14 cellular contexts compared by ENCODE assay signal in the genomic region with DNA sequence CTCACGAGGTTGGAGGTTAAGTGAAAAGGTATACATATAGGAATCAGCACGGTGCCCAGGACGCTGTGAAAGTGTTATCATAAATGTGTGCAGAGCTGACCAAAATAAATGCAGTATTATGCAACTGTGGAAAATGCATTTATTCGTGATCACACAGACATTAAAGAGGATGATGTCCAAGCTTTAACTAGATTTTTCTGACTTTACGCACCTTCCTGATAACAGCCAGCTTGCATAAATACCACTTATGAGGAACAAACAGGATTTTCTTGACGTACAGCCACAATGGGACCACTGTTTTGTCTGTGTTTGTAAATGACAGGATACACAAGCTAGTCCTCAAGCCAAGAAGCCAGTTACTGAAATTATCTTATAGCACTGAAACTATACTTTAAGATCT.
DNase-seq lines count a peak whose midpoint lies in the region; ATAC-seq and TF ChIP-seq lines count a peak whose summit lies in the region.
"Had no signal": no experiment of that assay in that cellular context is flagged by ENCODE, and none has a peak within 500 bp of the region (broad histone marks: within the 10 kb centered on the region; RNA-seq: fewer than 3 reads in every experiment).

No MANE protein-coding gene starts in this region.

- no peaks in the 10 kb centered on the region for H3K79me2 ChIP-seq in PC-9 (ENCODE audit: low read depth)

- H2AFZ ChIP-seq in PC-9 = no peak overlapping the region

- no TSS peak for BruUV-seq in PC-9 (replicated peaks; lab: Mats Ljungman, UMichigan)

- H3K4me3 ChIP-seq in HUES48 (ENCODE audit: low read depth, low read length) (no peak overlapping the region), PC-9 (no peak overlapping the region), endodermal cell (ENCODE audit: low read length) (peak overlapping the region; percentile 51)
- H3K4me3 ChIP-seq: GM23338, Peyer's patch, SJSA1 had no signal

- H3K4me3 Mint-ChIP-seq in endodermal cell = peak overlapping the region; percentile 29
- H3K4me3 Mint-ChIP-seq: GM23338 had no signal

- H3K27me3 ChIP-seq in HUES48 (ENCODE audit: control insufficient read depth, insufficient read depth, low read length) (no peaks in the 10 kb centered on the region), PC-9 (ENCODE audit: insufficient read depth, low read depth) (no peaks in the 10 kb centered on the region), endodermal cell (ENCODE audit: control insufficient read depth, insufficient read depth, low read length, poor library complexity, severe bottlenecking) (peaks cover 4% of the 10 kb centered on the region)
- H3K27me3 ChIP-seq: Peyer's patch, SJSA1 had no signal

- DNase-seq in PC-9 (no peak), endodermal cell (no peak), pons (ENCODE audit: low spot score) (peak; percentile 34), NCI-H510A (lab: John Stamatoyannopoulos, UW) (no peak), GM20000 (ENCODE audit: low spot score) (no peak)
- DNase-seq: ACHN, GDM1, KG1, NCI-H1694 treated with DMSO at 0.1 percent for 48 hours had no signal

- peaks cover 14% of the 10 kb centered on the region for H3K4me1 ChIP-seq in HUES48 (ENCODE audit: control insufficient read depth, insufficient read depth, low read length)
- peaks cover 36% of the 10 kb centered on the region for H3K4me1 ChIP-seq in PC-9 (replicated peaks; ENCODE audit: insufficient read depth)
- H3K4me1 ChIP-seq in endodermal cell (ENCODE audit: control insufficient read depth, insufficient read depth, low read length) = peaks cover 19% of the 10 kb centered on the region
- H3K4me1 ChIP-seq: SJSA1 had no signal

- H4K20me1 ChIP-seq in PC-9 (ENCODE audit: insufficient read depth) = no peaks in the 10 kb centered on the region

- TF ChIP-seq CTCF in PC-9 (conservative IDR thresholded peaks at IDR 0.05) = no peak
- no peak for TF ChIP-seq CTCF in endodermal cell (conservative IDR thresholded peaks at IDR 0.05)
- no peak for TF ChIP-seq CTCF in GM20000 (IDR thresholded peaks at IDR 0.05; ENCODE audit: extremely low read depth, missing control alignments)

- H3K4me1 Mint-ChIP-seq in endodermal cell = peaks cover 58% of the 10 kb centered on the region

- POLR2A ChIA-PET in PC-9 (lab: Charles Lee; ENCODE audit: unreplicated experiment) = interaction anchor here (0.7 kb wide), 1 partner anchor 103 kb away, joined by 5 read pairs; no protein-coding TSS in a partner anchor

- CTCF ChIA-PET in PC-9 (lab: Charles Lee) = no interaction called here

- H3K9me3 ChIP-seq in HUES48 (ENCODE audit: control insufficient read depth, insufficient read depth, low read length) = no peaks in the 10 kb centered on the region
- H3K9me3 ChIP-seq in PC-9 (ENCODE audit: insufficient read depth, low read depth) = no peaks in the 10 kb centered on the region
- H3K9me3 ChIP-seq in endodermal cell (ENCODE audit: control insufficient read depth, low read length) = no peaks in the 10 kb centered on the region
- H3K9me3 ChIP-seq: Peyer's patch, SJSA1 had no signal

- H3K9me2 ChIP-seq in PC-9 (ENCODE audit: insufficient read depth) = no peaks in the 10 kb centered on the region

- WGBS in endodermal cell (ENCODE audit: insufficient coverage in 1 of 2, insufficient read length in 1 of 2), 2 experiments = 82 to 83% methylated on average over 6 of the region's 6 CpGs

- no peaks in the 10 kb centered on the region for H3K36me3 Mint-ChIP-seq in endodermal cell (ENCODE audit: low read depth)

- peaks cover 6% of the 10 kb centered on the region; the same call in 1 of the 2 replicates for H3F3A ChIP-seq in PC-9 (ENCODE audit: insufficient read depth, low read depth)

- peaks cover 26% of the 10 kb centered on the region for H3K27me3 Mint-ChIP-seq in endodermal cell (ENCODE audit: insufficient read depth)

- no peaks in the 10 kb centered on the region for H3K9me3 Mint-ChIP-seq in endodermal cell
- H3K9me3 Mint-ChIP-seq: GM23338 had no signal

- H3K36me3 ChIP-seq in HUES48 (ENCODE audit: control insufficient read depth, insufficient read depth, low read length) (no peaks in the 10 kb centered on the region), PC-9 (ENCODE audit: low read depth) (no peaks in the 10 kb centered on the region), endodermal cell (ENCODE audit: control insufficient read depth, insufficient read depth, low read length) (no peaks in the 10 kb centered on the region)
- H3K36me3 ChIP-seq: Peyer's patch, SJSA1 had no signal

- peak overlapping the region; percentile 43; the same call in 1 of the 2 replicates for H3K4me2 ChIP-seq in PC-9
- H3K4me2 ChIP-seq: GM23338 had no signal

- ATAC-seq in HG03159 (IDR thresholded peaks at IDR 0.05; ENCODE audit: unreplicated experiment) = no peak

- H3K9ac ChIP-seq in HUES48 (ENCODE audit: low read depth, low read length) (no peak overlapping the region), endodermal cell (ENCODE audit: extremely low read depth, low read length, poor library complexity, severe bottlenecking) (no peak overlapping the region)

- H3K27ac ChIP-seq in HUES48 (ENCODE audit: low read depth, low read length) (peak overlapping the region; percentile 62), PC-9 (no peak overlapping the region), endodermal cell (ENCODE audit: low read depth, low read length) (no peak overlapping the region)
- H3K27ac ChIP-seq: SJSA1 had no signal

- peak overlapping the region; percentile 89 for H3K27ac Mint-ChIP-seq in endodermal cell
- H3K27ac Mint-ChIP-seq: GM23338 had no signal

- intact Hi-C loops in PC-9 (cut with micrococcal nuclease; ENCODE audit: unreplicated experiment) = no loop called here
